Comparison of ENCODE assay signal across 39 cellular contexts in genomic region chr21:29949991-29950390, GRCh38. TPM values are rescaled to one million over a fixed set of nuclear protein-coding genes. Genes with fewer than 3 reads are reported as not detected.
"Had no signal": no experiment of that assay in that cellular context is flagged by ENCODE, and none has a peak within 500 bp of the region (broad histone marks: within the 10 kb centered on the region; RNA-seq: fewer than 3 reads in every experiment).

No MANE protein-coding gene starts in this region.

- H3K36me3 ChIP-seq: MG63 had no signal

- H3K27me3 ChIP-seq: MG63 had no signal

- H3K9me3 ChIP-seq: MG63 had no signal

- H3K4me3 ChIP-seq: MG63 had no signal

- DNase-seq: Karpas-422, Kasumi-1, MG63, MM.1S, MV-4-11, NCI-H1048, NCI-H1092, NCI-H1092 treated with DMSO at 0.1 percent for 48 hours, NCI-H1105, NCI-H1105 treated with DMSO at 0.1 percent for 48 hours, NCI-H1417, NCI-H1417 treated with DMSO at 0.1 percent for 48 hours, NCI-H1436, NCI-H1436 treated with DMSO at 0.1 percent for 48 hours, NCI-H146, NCI-H1694, NCI-H1694 treated with DMSO at 0.1 percent for 48 hours, NCI-H187, NCI-H187 treated with DMSO at 0.1 percent for 48 hours, NCI-H1930, NCI-H2029, NCI-H2029 treated with DMSO at 0.1 percent for 48 hours, NCI-H2081, NCI-H2081 treated with DMSO at 0.1 percent for 48 hours, NCI-H2107, NCI-H2171, NCI-H2171 treated with DMSO at 0.1 percent for 48 hours, NCI-H2227 treated with DMSO at 0.1 percent for 48 hours, NCI-H226, NCI-H345, NCI-H446, NCI-H446 treated with DMSO at 0.1 percent for 48 hours, NCI-H510A, NCI-H510A treated with DMSO at 0.1 percent for 48 hours, NCI-H524 had no signal

RNA-seq across cellular contexts. Expression of gene GRIK1, which starts 10.2 kb away (rescaled TPM):
- total RNA-seq: LHCN-M2, M059J, MCF 10A, NCI-H460 had no signal
